ENCODE assay signal across 17 cellular contexts in genomic region chr1:198641966-198642656, GRCh38. TPM values are rescaled to one million over a fixed set of nuclear protein-coding genes. Genes with fewer than 3 reads are reported as not detected.
DNase-seq lines count a peak whose midpoint lies in the region; ATAC-seq, FAIRE-seq and TF ChIP-seq lines count a peak whose summit lies in the region.
"Had no signal": no experiment of that assay in that cellular context is flagged by ENCODE, and none has a peak within 500 bp of the region (broad histone marks: within the 10 kb centered on the region; RNA-seq: fewer than 3 reads in every experiment).

No MANE protein-coding gene starts in this region.

- in situ Hi-C loops in HepG2 (cut with HindIII; ENCODE audit: extremely low pct_ligation_motif_present, low pct_unique_long_range_greater_than_20kb): no loop called here

- H3K27me3 Mint-ChIP-seq in memory B cell (no peaks in the 10 kb centered on the region), chondrocyte (ENCODE audit: low read depth) (no peaks in the 10 kb centered on the region)

- H3K9ac ChIP-seq in HepG2 (ENCODE audit: insufficient read depth, low read depth, low read length) (no peak overlapping the region), SU-DHL-6 (ENCODE audit: low read length) (peak overlapping the region; percentile 70)

- H3K36me3 Mint-ChIP-seq in memory B cell (peaks cover 29% of the 10 kb centered on the region), chondrocyte (ENCODE audit: low read depth) (no peaks in the 10 kb centered on the region)

- H3K9me3 Mint-ChIP-seq in memory B cell (no peaks in the 10 kb centered on the region), chondrocyte (ENCODE audit: low read depth) (peaks cover 3% of the 10 kb centered on the region)
- H3K9me3 Mint-ChIP-seq: nephron progenitor cell had no signal

- TF ChIP-seq CTCF in HepG2 (CRISPR knock-in tag; IDR thresholded peaks at IDR 0.05): no peak
- TF ChIP-seq CTCF in right lobe of liver (IDR thresholded peaks at IDR 0.05): no peak
- TF ChIP-seq CTCF in SU-DHL-6 (IDR thresholded peaks at IDR 0.05; ENCODE audit: insufficient read depth, low read length, poor library complexity, severe bottlenecking): no peak
- TF ChIP-seq CTCF in chondrocyte (IDR thresholded peaks at IDR 0.05): no peak

- TF ChIP-seq POLR2A in HepG2 (IDR thresholded peaks at IDR 0.05; ENCODE audit: insufficient read depth in 1 of 2, low read depth in 2 of 2, low read length in 2 of 2) (no peak), right lobe of liver (IDR thresholded peaks at IDR 0.05) (no peak)

- H3K36me3 ChIP-seq in HepG2 (replicated peaks in 1 of 2; ENCODE audit: control insufficient read depth in 1 of 2, insufficient read depth in 2 of 2, low read length in 2 of 2) (no peaks in the 10 kb centered on the region), right lobe of liver (no peaks in the 10 kb centered on the region), SU-DHL-6 (ENCODE audit: low read length) (peaks cover 66% of the 10 kb centered on the region)

- H3K4me1 Mint-ChIP-seq in memory B cell (peaks cover 39% of the 10 kb centered on the region), chondrocyte (ENCODE audit: low read depth) (peaks cover 4% of the 10 kb centered on the region)
- H3K4me1 Mint-ChIP-seq: nephron progenitor cell had no signal

- no peaks in the 10 kb centered on the region for H3K9me2 ChIP-seq in SU-DHL-6 (replicated peaks; ENCODE audit: insufficient read depth, low read length)

- no peak for FAIRE-seq in HepG2 (lab: Jason Lieb, UNC)
- FAIRE-seq: astrocyte had no signal

- ATAC-seq in HepG2: no peak
- ATAC-seq in right lobe of liver: no peak
- no peak for ATAC-seq in memory B cell (ENCODE audit: low read depth)
- no peak for ATAC-seq in HG03097 (IDR thresholded peaks at IDR 0.05; ENCODE audit: low FRiP score, unreplicated experiment)
- ATAC-seq: left cardiac atrium had no signal

- peaks cover 68% of the 10 kb centered on the region for H3F3A ChIP-seq in SU-DHL-6 (ENCODE audit: insufficient read depth)

- no peak for TF ChIP-seq RAD21 in HepG2 (CRISPR knock-in tag; IDR thresholded peaks at IDR 0.05)

- H3K27ac ChIP-seq in HepG2 (ENCODE audit: extremely low read length, insufficient read depth, low read length): no peak overlapping the region
- H3K27ac ChIP-seq in right lobe of liver: peak overlapping the region in 1 of 3 donors; percentile 2
- peak overlapping the region; percentile 100 for H3K27ac ChIP-seq in SU-DHL-6 (ENCODE audit: low read depth, low read length)

- 6% methylated on average over 5 of the region's 5 CpGs for WGBS in HepG2 (ENCODE audit: low lambda C conversion rate)
- WGBS in right lobe of liver (ENCODE audit: insufficient coverage, low coverage, low lambda C conversion rate, missing lambda C conversion rate): 46% methylated on average over 5 of the region's 5 CpGs

- H3K27ac Mint-ChIP-seq in memory B cell: peak overlapping the region; percentile 80
- H3K27ac Mint-ChIP-seq in chondrocyte (ENCODE audit: unreplicated experiment): no peak overlapping the region
- H3K27ac Mint-ChIP-seq: nephron progenitor cell had no signal

- H3K27me3 ChIP-seq in HepG2 (ENCODE audit: control insufficient read depth in 1 of 2, insufficient read depth in 2 of 2, low read length in 2 of 2) (no peaks in the 10 kb centered on the region), right lobe of liver (no peaks in the 10 kb centered on the region), SU-DHL-6 (ENCODE audit: low read length) (no peaks in the 10 kb centered on the region)

- CTCF ChIA-PET in HepG2 (lab: Yijun Ruan, JAX; ENCODE audit: low intra/inter-chr PET ratio, low total read pairs): no interaction called here

- no peak overlapping the region for H3K4me2 ChIP-seq in HepG2 (ENCODE audit: low read depth, low read length)
- H3K4me2 ChIP-seq in SU-DHL-6 (ENCODE audit: low read depth, low read length, poor library complexity, severe bottlenecking): peak overlapping the region; percentile 99

- POLR2A ChIA-PET in HepG2 (lab: Yijun Ruan, JAX): no interaction called here

- TF ChIP-seq EP300 in HepG2 (IDR thresholded peaks at IDR 0.05; ENCODE audit: low read depth in 2 of 2, low read length in 2 of 2): no peak
- no peak for TF ChIP-seq EP300 in HepG2 (CRISPR knock-in tag; IDR thresholded peaks at IDR 0.05; ENCODE audit: borderline replicate concordance)

- no peaks in the 10 kb centered on the region for H3K79me2 ChIP-seq in HepG2 (ENCODE audit: insufficient read depth, low read length)
- H3K79me2 ChIP-seq in SU-DHL-6 (ENCODE audit: insufficient read depth, low read length): peaks cover 95% of the 10 kb centered on the region

- H3K4me3 Mint-ChIP-seq in memory B cell: peak overlapping the region; percentile 90
- no peak overlapping the region for H3K4me3 Mint-ChIP-seq in chondrocyte (ENCODE audit: unreplicated experiment)
- H3K4me3 Mint-ChIP-seq: nephron progenitor cell had no signal

- H3K9me3 ChIP-seq in HepG2 (ENCODE audit: low read length): no peaks in the 10 kb centered on the region
- no peaks in the 10 kb centered on the region for H3K9me3 ChIP-seq in right lobe of liver
- no peaks in the 10 kb centered on the region for H3K9me3 ChIP-seq in SU-DHL-6 (ENCODE audit: insufficient read depth, low read length)

- BruUV-seq in HepG2 (replicated peaks; lab: Mats Ljungman, UMichigan): no TSS peak

- H3K4me3 ChIP-seq in HepG2 (replicated peaks in 1 of 3; ENCODE audit: insufficient read depth in 1 of 3, low read depth in 2 of 3, low read length in 3 of 3): no peak overlapping the region
- H3K4me3 ChIP-seq in right lobe of liver: peak overlapping the region in 1 of 3 donors; percentile 23
- H3K4me3 ChIP-seq in SU-DHL-6 (ENCODE audit: insufficient read depth, low read length, poor library complexity, severe bottlenecking): peak overlapping the region; percentile 94

- H2AFZ ChIP-seq in HepG2 (ENCODE audit: low read length) (peak overlapping the region; percentile 36), SU-DHL-6 (ENCODE audit: low read depth, low read length, severe bottlenecking) (no peak overlapping the region)

- intact Hi-C loops in HepG2 (cut with micrococcal nuclease; ENCODE audit: unreplicated experiment): no loop called here
- intact Hi-C loops in right lobe of liver (cut with DNase I): no loop called here

- H3K4me1 ChIP-seq in HepG2 (ENCODE audit: insufficient read depth, low read length) (no peaks in the 10 kb centered on the region), right lobe of liver (no peaks in the 10 kb centered on the region)

- DNase-seq in HepG2 (ENCODE audit: low spot score) (no peak), right lobe of liver (no peak), memory B cell (ENCODE audit: low spot score in 2 of 2) (no peak), chondrocyte (ENCODE audit: low spot score) (no peak), HUDEP-2 (lab: John Stamatoyannopoulos, UW; ENCODE audit: unreplicated experiment in 76 of 76) (no peak), GM03348 (ENCODE audit: low spot score) (no peak)
- DNase-seq: C1 segment of cervical spinal cord, GDM1, left cardiac atrium, NCI-H1092 treated with DMSO at 0.1 percent for 48 hours, nephron progenitor cell, SIG-M5 had no signal

- H4K20me1 ChIP-seq in HepG2 (ENCODE audit: insufficient read depth, low read length) (no peaks in the 10 kb centered on the region), SU-DHL-6 (ENCODE audit: low read depth, low read length) (no peaks in the 10 kb centered on the region)

TF ChIP-seq in HepG2, 621 proteins besides CTCF, POLR2A, EP300 and RAD21 (continues in another document):
- TF ChIP-seq GPBP1L1 (CRISPR knock-in tag; IDR thresholded peaks at IDR 0.05): no peak
- no peak for TF ChIP-seq FOSL1 (CRISPR knock-in tag; IDR thresholded peaks at IDR 0.05; ENCODE audit: borderline replicate concordance)
- no peak for TF ChIP-seq CEBPB (IDR thresholded peaks at IDR 0.05; ENCODE audit: borderline replicate concordance, low read depth, low read length)
- no peak for TF ChIP-seq ZKSCAN8 (CRISPR knock-in tag; IDR thresholded peaks at IDR 0.05; ENCODE audit: borderline replicate concordance)
- no peak for TF ChIP-seq PITX1 (CRISPR knock-in tag; IDR thresholded peaks at IDR 0.05)
- no peak for TF ChIP-seq ZNF713 (CRISPR knock-in tag; IDR thresholded peaks at IDR 0.05)

RNA-seq across cellular contexts. Expression of gene PTPRC, which starts 3.3 kb away (rescaled TPM):
- not detected in 2 replicates for total RNA-seq in HepG2 (2016; rRNA removed; fragmentation: Illumina TruSeq; extraction: Trizol)
- total RNA-seq in HepG2 (2016; cell fraction: cytosol; rRNA removed; fragmentation: Illumina TruSeq; extraction: Trizol; ENCODE audit: low read depth): not detected in 2 replicates
- total RNA-seq in HepG2 (2016; cell fraction: insoluble cytoplasmic fraction; rRNA removed; fragmentation: Illumina TruSeq; extraction: Trizol): not detected in 2 replicates
- not detected in 2 replicates for total RNA-seq in HepG2 (2016; cell fraction: membrane; rRNA removed; fragmentation: Illumina TruSeq; extraction: Trizol)
- total RNA-seq in HepG2 (2016; cell fraction: nucleus; rRNA removed; fragmentation: Illumina TruSeq; extraction: Trizol): not detected in 2 replicates
- not detected in 2 replicates for polyA plus RNA-seq in HepG2 (2011; rRNA removed)
- polyA plus RNA-seq in HepG2 (2011; cell fraction: cytosol; rRNA removed): 0.01 TPM in 1 of 2 replicates, not detected in the other
- 0.07 TPM in 1 of 2 replicates, not detected in the other for polyA plus RNA-seq in HepG2 (2011; cell fraction: nucleus; rRNA removed)
- polyA plus RNA-seq in HepG2 (2012): not detected in 2 replicates
- not detected in 2 replicates for polyA plus RNA-seq in HepG2 (2016; cell fraction: cytosol; fragmentation: Illumina TruSeq; extraction: Trizol; ENCODE audit: low read depth)
- not detected in 2 replicates for polyA plus RNA-seq in HepG2 (2016; cell fraction: insoluble cytoplasmic fraction; fragmentation: Illumina TruSeq; extraction: Trizol; ENCODE audit: low read depth)
- not detected in 2 replicates for polyA plus RNA-seq in HepG2 (2016; cell fraction: membrane; fragmentation: Illumina TruSeq; extraction: Trizol; ENCODE audit: low read depth)
- polyA plus RNA-seq in HepG2 (2016; cell fraction: nucleus; fragmentation: Illumina TruSeq; extraction: Trizol; ENCODE audit: insufficient read depth, low read depth): not detected in 2 replicates
- 0.21 TPM in 1 of 2 replicates, not detected in the other for polyA minus RNA-seq in HepG2 (2011; rRNA and poly(A)+ RNA removed; ENCODE audit: low replicate concordance)
- not detected in 2 replicates for polyA minus RNA-seq in HepG2 (2011; cell fraction: cytosol; rRNA and poly(A)+ RNA removed)
- polyA minus RNA-seq in HepG2 (2011; cell fraction: nucleus; rRNA and poly(A)+ RNA removed): not detected in 2 replicates
- total RNA-seq in right lobe of liver: 10 to 100 TPM in 4 of 6 experiments, 1 to 10 TPM in 2; 5.1 to 55.7 (median 13.2) TPM
- not detected in 3 replicates for total RNA-seq in chondrocyte
- total RNA-seq: glomerular endothelial cell, NCI-H460 had no signal
